In the genomic region with DNA sequence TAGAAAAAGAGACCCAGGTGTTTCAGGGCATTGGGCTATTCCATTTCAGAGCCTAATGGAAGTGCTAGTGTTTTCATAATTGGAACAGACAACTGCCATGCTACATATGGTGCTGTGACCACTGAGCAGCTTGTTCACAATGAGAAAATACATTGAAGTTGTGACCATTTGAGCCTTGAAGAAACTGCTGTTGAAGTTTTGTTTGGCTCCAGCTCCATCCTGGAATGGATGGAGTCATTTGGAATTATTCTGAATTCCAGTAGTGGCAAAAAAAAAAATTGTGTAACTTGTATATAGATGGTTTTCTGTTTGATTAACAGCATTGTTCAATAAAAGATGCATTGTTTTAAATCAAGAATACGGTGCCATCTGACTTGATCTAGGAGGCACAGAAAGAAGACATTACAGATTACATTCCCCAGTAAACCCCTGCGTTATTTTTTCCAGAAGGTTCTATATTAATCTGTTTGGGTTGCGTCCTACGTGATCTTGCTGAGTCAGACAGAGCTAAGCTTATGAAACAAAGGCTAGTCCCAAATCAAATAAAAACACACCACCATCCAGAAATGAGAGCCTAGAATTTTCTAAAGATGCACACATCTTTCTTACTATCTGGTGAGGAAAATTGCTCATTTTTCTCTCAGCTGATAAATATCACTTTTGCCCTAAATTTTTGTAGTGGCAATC, we compare ENCODE assay signal across 29 cellular contexts. TPM values are rescaled to one million over a fixed set of nuclear protein-coding genes. Genes with fewer than 3 reads are reported as not detected.
DNase-seq lines count a peak whose midpoint lies in the region; ATAC-seq, FAIRE-seq and TF ChIP-seq lines count a peak whose summit lies in the region.
"Had no signal": no experiment of that assay in that cellular context is flagged by ENCODE, and none has a peak within 500 bp of the region (broad histone marks: within the 10 kb centered on the region; RNA-seq: fewer than 3 reads in every experiment).

No MANE protein-coding gene starts in this region.

- no peaks in the 10 kb centered on the region for H3K36me3 Mint-ChIP-seq in activated T-cell treated with anti-CD3 and anti-CD28 coated beads, Interleukin-2, amount 50 U/mL, for 4 hours (ENCODE audit: insufficient read depth)
- H3K36me3 Mint-ChIP-seq: CD8-positive, alpha-beta T cell had no signal

- no peak for FAIRE-seq in frontal cortex (lab: Jason Lieb, UNC)
- FAIRE-seq: GM12878, islet of Langerhans had no signal

- H3K9me3 ChIP-seq in Karpas-422 (ENCODE audit: low read length): no peaks in the 10 kb centered on the region
- H3K9me3 ChIP-seq: heart left ventricle, Peyer's patch, right atrium auricular region, tibial nerve had no signal

- no peak overlapping the region for H3K4me2 ChIP-seq in Karpas-422 (ENCODE audit: low read depth, low read length, poor library complexity, severe bottlenecking)

- no peaks in the 10 kb centered on the region for H3K4me1 Mint-ChIP-seq in activated T-cell treated with anti-CD3 and anti-CD28 coated beads, Interleukin-2, amount 50 U/mL, for 4 hours (ENCODE audit: low read depth)
- H3K4me1 Mint-ChIP-seq: activated naive CD8-positive, alpha-beta T cell treated with anti-CD3 and anti-CD28 coated beads, Interleukin-2, amount 50 U/mL, for 24 hours; central memory CD8-positive, alpha-beta T cell had no signal

- no peaks in the 10 kb centered on the region for H3K27me3 Mint-ChIP-seq in activated T-cell treated with anti-CD3 and anti-CD28 coated beads, Interleukin-2, amount 50 U/mL, for 4 hours (ENCODE audit: low read depth)
- H3K27me3 Mint-ChIP-seq: central memory CD8-positive, alpha-beta T cell had no signal

- no peak overlapping the region for H3K4me3 Mint-ChIP-seq in activated T-cell treated with anti-CD3 and anti-CD28 coated beads, Interleukin-2, amount 50 U/mL, for 4 hours
- H3K4me3 Mint-ChIP-seq: activated naive CD8-positive, alpha-beta T cell treated with anti-CD3 and anti-CD28 coated beads, Interleukin-2, amount 50 U/mL, for 24 hours; CD8-positive, alpha-beta T cell; central memory CD8-positive, alpha-beta T cell had no signal

- no peaks in the 10 kb centered on the region for H3K27me3 ChIP-seq in ACC112 (ENCODE audit: insufficient read depth, low read length)
- H3K27me3 ChIP-seq in Karpas-422 (ENCODE audit: low read length): no peaks in the 10 kb centered on the region
- no peaks in the 10 kb centered on the region for H3K27me3 ChIP-seq in dorsolateral prefrontal cortex
- H3K27me3 ChIP-seq: heart left ventricle, Peyer's patch, right atrium auricular region, tibial nerve had no signal

- intact Hi-C loops in dorsolateral prefrontal cortex (cut with DNase I) (no loop called here), sciatic nerve (cut with DNase I) (no loop called here)

- ATAC-seq in sciatic nerve: peak; percentile 67
- ATAC-seq in activated T-cell treated with anti-CD3 and anti-CD28 coated beads, Interleukin-2, amount 50 U/mL, for 4 hours: no peak
- ATAC-seq: activated naive CD8-positive, alpha-beta T cell treated with anti-CD3 and anti-CD28 coated beads, Interleukin-2, amount 50 U/mL, for 24 hours; CD8-positive, alpha-beta T cell; GM12878 had no signal

- H3K27ac ChIP-seq in ACC112 (ENCODE audit: low read depth, low read length) (peak overlapping the region; percentile 54), Karpas-422 (ENCODE audit: low read length) (no peak overlapping the region), dorsolateral prefrontal cortex (peak overlapping the region; percentile 36 to 94 (median 86))
- H3K27ac ChIP-seq: Peyer's patch, SK-N-MC, VCaP had no signal

- DNase-seq in Karpas-422: peak; percentile 27
- DNase-seq in dorsolateral prefrontal cortex: no peak
- DNase-seq in sciatic nerve (ENCODE audit: low spot score): no peak
- no peak for DNase-seq in GDM1 (lab: John Stamatoyannopoulos, UW)
- DNase-seq in erythroblast (lab: John Stamatoyannopoulos, UW): no peak
- no peak for DNase-seq in activated T-cell treated with anti-CD3 and anti-CD28 coated beads, Interleukin-2, amount 50 U/mL, for 4 hours
- DNase-seq in frontal cortex (ENCODE audit: low spot score in 2 of 2): no peak
- DNase-seq: activated CD8-positive, alpha-beta memory T cell treated with anti-CD3 and anti-CD28 coated beads, Interleukin-2, amount 50 U/mL, for 4 hours; activated effector memory CD4-positive, alpha-beta T cell treated with anti-CD3 and anti-CD28 coated beads, Interleukin-2, amount 50 U/mL, for 16 hours; activated naive CD8-positive, alpha-beta T cell treated with anti-CD3 and anti-CD28 coated beads, Interleukin-2, amount 50 U/mL, for 24 hours; CD8-positive, alpha-beta T cell; DMS153; effector CD4-positive, alpha-beta T cell; GOT3; heart left ventricle; NCI-H1092 treated with DMSO at 0.1 percent for 48 hours; NCI-H2081; NK-92 treated with Interleukin-12 subunit alpha and Interleukin-12 subunit beta, amount 100 ng/mL, for 24 hours; Peyer's patch; T-helper 2 cell had no signal

- no peak for TF ChIP-seq CTCF in dorsolateral prefrontal cortex (IDR thresholded peaks at IDR 0.05 in 54 of 56, conservative IDR thresholded peaks at IDR 0.05 in 2 of 56; ENCODE audit: low read depth in 1 of 56, partially characterized antibody in 56 of 56)

- H3K9me2 ChIP-seq in Karpas-422 (replicated peaks; ENCODE audit: insufficient read depth, low read length): no peaks in the 10 kb centered on the region

- H3K4me1 ChIP-seq in ACC112 (ENCODE audit: control insufficient read depth, insufficient read depth, low read length, unreplicated experiment): peaks cover 21% of the 10 kb centered on the region
- H3K4me1 ChIP-seq in Karpas-422 (ENCODE audit: low read length): no peaks in the 10 kb centered on the region
- H3K4me1 ChIP-seq: Peyer's patch, right atrium auricular region had no signal

- no peaks in the 10 kb centered on the region for H4K20me1 ChIP-seq in Karpas-422 (ENCODE audit: insufficient read depth, low read depth, low read length)

- H3K9ac ChIP-seq in Karpas-422 (ENCODE audit: low read length): no peak overlapping the region

- peak overlapping the region; percentile 33; the same call in 1 of the 2 replicates for H3K4me3 ChIP-seq in ACC112 (ENCODE audit: low read depth, low read length)
- no peak overlapping the region for H3K4me3 ChIP-seq in Karpas-422 (ENCODE audit: low read length)
- H3K4me3 ChIP-seq in dorsolateral prefrontal cortex: peak overlapping the region in 6 of 59 donors; percentile 0 to 35 (median 23)
- H3K4me3 ChIP-seq: GM12878, heart left ventricle, lung, Peyer's patch, right atrium auricular region, SK-N-MC, tibial nerve had no signal

- no peak for TF ChIP-seq POLR2A in erythroblast (IDR thresholded peaks at IDR 0.05; ENCODE audit: low read length)

- H3K36me3 ChIP-seq in ACC112 (ENCODE audit: insufficient read depth, low read length): 0 out of 2 replicates have a peak, but pooled peaks cover 3% of the 10 kb centered on the region
- H3K36me3 ChIP-seq in Karpas-422 (ENCODE audit: insufficient read depth, low read length): no peaks in the 10 kb centered on the region
- H3K36me3 ChIP-seq: heart left ventricle, Peyer's patch, right atrium auricular region, tibial nerve had no signal

- peaks cover 66% of the 10 kb centered on the region for H3K79me2 ChIP-seq in ACC112 (ENCODE audit: control insufficient read depth, insufficient read depth, low read length, unreplicated experiment)
- no peaks in the 10 kb centered on the region for H3K79me2 ChIP-seq in Karpas-422 (ENCODE audit: low read length)

- peaks cover 3% of the 10 kb centered on the region for H3K9me3 Mint-ChIP-seq in activated T-cell treated with anti-CD3 and anti-CD28 coated beads, Interleukin-2, amount 50 U/mL, for 4 hours
- H3K9me3 Mint-ChIP-seq: activated naive CD8-positive, alpha-beta T cell treated with anti-CD3 and anti-CD28 coated beads, Interleukin-2, amount 50 U/mL, for 24 hours had no signal

- no peak overlapping the region for H2AFZ ChIP-seq in ACC112 (ENCODE audit: low read length, unreplicated experiment)
- H2AFZ ChIP-seq in Karpas-422 (ENCODE audit: low read length): no peak overlapping the region

RNA-seq across cellular contexts. Expression of a gene that starts 19.2 kb away (rescaled TPM):
- total RNA-seq in Karpas-422 (2014; rRNA removed; shearing (Covaris generic); ENCODE audit: low replicate concordance): 2.8 and 3.2 TPM in 2 replicates
- 100 to 1,000 TPM; 118 to 440 (median 197) TPM for total RNA-seq in dorsolateral prefrontal cortex
- 129 TPM for total RNA-seq in sciatic nerve
- 1 to 10 TPM in 2 of 3 donors, under 1 TPM in 1; 0.63 to 3.2 (median 1.4) TPM for total RNA-seq in activated T-cell treated with anti-CD3 and anti-CD28 coated beads, Interleukin-2, amount 50 U/mL, for 4 hours
- total RNA-seq in frontal cortex: 93.8 TPM

Comparison
In these comparisons a context has a peak if more than half of its experiments do, and no peak if none do; other contexts are left out.
1. RNA of a gene that starts 19.2 kb away (total RNA-seq): 118 to 440 TPM in dorsolateral prefrontal cortex, 129 TPM in sciatic nerve (single experiment) and 93.8 TPM in frontal cortex (single experiment); 2.8 to 3.2 TPM in Karpas-422 and 0.63 to 3.2 TPM in activated T-cell treated with anti-CD3 and anti-CD28 coated beads, Interleukin-2, amount 50 U/mL, for 4 hours; every median in the first group is over 10 times any median in the second.